In genomic region chr15:90749754-90750153, GRCh38 we compare ENCODE assay signal across 14 cellular contexts. TPM values are rescaled to one million over a fixed set of nuclear protein-coding genes. Genes with fewer than 3 reads are reported as not detected.
DNase-seq lines count a peak whose midpoint lies in the region; ATAC-seq and TF ChIP-seq lines count a peak whose summit lies in the region.
"Had no signal": no experiment of that assay in that cellular context is flagged by ENCODE, and none has a peak within 500 bp of the region (broad histone marks: within the 10 kb centered on the region; RNA-seq: fewer than 3 reads in every experiment).

No MANE protein-coding gene starts in this region.

- CTCF ChIA-PET in CD4-positive, alpha-beta memory T cell (lab: Charles Lee; ENCODE audit: partially characterized antibody) = no interaction called here

- TF ChIP-seq CTCF in NB4 (IDR thresholded peaks at IDR 0.05; ENCODE audit: low read depth, low read length) = no peak
- no peak for TF ChIP-seq CTCF in endodermal cell (conservative IDR thresholded peaks at IDR 0.05)

- peak overlapping the region in 3 of 7 donors; percentile 45 to 57 (median 49) for H3K27ac Mint-ChIP-seq in CD4-positive, alpha-beta memory T cell
- peak overlapping the region; percentile 77 for H3K27ac Mint-ChIP-seq in endodermal cell
- H3K27ac Mint-ChIP-seq: CD8-positive, alpha-beta T cell had no signal

- WGBS in endodermal cell (ENCODE audit: insufficient coverage in 1 of 2, insufficient read length in 1 of 2), 2 experiments = 85 to 100% methylated on average over 1 to 3 of the region's 3 CpGs

- ATAC-seq in GM18867 (IDR thresholded peaks at IDR 0.05; ENCODE audit: unreplicated experiment) = peak; percentile 66
- no peak for ATAC-seq in GM18520 (IDR thresholded peaks at IDR 0.05; ENCODE audit: unreplicated experiment)
- ATAC-seq: CD8-positive, alpha-beta T cell had no signal

- H3K9ac ChIP-seq in endodermal cell (ENCODE audit: extremely low read depth, low read length, poor library complexity, severe bottlenecking) = no peak overlapping the region

- H3K4me3 ChIP-seq in CD4-positive, alpha-beta memory T cell (ENCODE audit: low read length in 2 of 2) = no peak overlapping the region
- H3K4me3 ChIP-seq in NB4 (ENCODE audit: low read depth, low read length) (no peak overlapping the region), endodermal cell (ENCODE audit: low read length) (no peak overlapping the region)

- H3K27me3 ChIP-seq in CD4-positive, alpha-beta memory T cell (ENCODE audit: insufficient read depth, low read length) = no peaks in the 10 kb centered on the region
- no peaks in the 10 kb centered on the region for H3K27me3 ChIP-seq in endodermal cell (ENCODE audit: control insufficient read depth, insufficient read depth, low read length, poor library complexity, severe bottlenecking)

- no peak for TF ChIP-seq POLR2A in NB4 (IDR thresholded peaks at IDR 0.05; ENCODE audit: extremely low read depth, insufficient read length)

- H3K4me1 ChIP-seq in CD4-positive, alpha-beta memory T cell (ENCODE audit: insufficient read depth, low read length) = peaks cover 13% of the 10 kb centered on the region
- H3K4me1 ChIP-seq in endodermal cell (ENCODE audit: control insufficient read depth, insufficient read depth, low read length) = peaks cover 7% of the 10 kb centered on the region

- H3K4me1 Mint-ChIP-seq in CD4-positive, alpha-beta memory T cell = peaks cover 0 to 15% (median 9%) of the 10 kb centered on the region in 4 donors
- peaks cover 33% of the 10 kb centered on the region for H3K4me1 Mint-ChIP-seq in endodermal cell

- intact Hi-C loops in CD4-positive, alpha-beta memory T cell (cut with micrococcal nuclease) = no loop called here

- peaks cover 10 to 23% of the 10 kb centered on the region in 2 donors for H3K36me3 Mint-ChIP-seq in CD4-positive, alpha-beta memory T cell
- peaks cover 12% of the 10 kb centered on the region for H3K36me3 Mint-ChIP-seq in endodermal cell (ENCODE audit: low read depth)

- H3K9me3 ChIP-seq in CD4-positive, alpha-beta memory T cell (ENCODE audit: control insufficient read depth in 1 of 2, low read length in 2 of 2) = no peaks in the 10 kb centered on the region
- no peaks in the 10 kb centered on the region for H3K9me3 ChIP-seq in endodermal cell (ENCODE audit: control insufficient read depth, low read length)

- H3K27me3 Mint-ChIP-seq in CD4-positive, alpha-beta memory T cell = no peaks in the 10 kb centered on the region
- H3K27me3 Mint-ChIP-seq in endodermal cell (ENCODE audit: insufficient read depth) = no peaks in the 10 kb centered on the region

- no peaks in the 10 kb centered on the region for H3K36me3 ChIP-seq in CD4-positive, alpha-beta memory T cell (ENCODE audit: insufficient read depth, low read length)
- peaks cover 18% of the 10 kb centered on the region for H3K36me3 ChIP-seq in endodermal cell (ENCODE audit: control insufficient read depth, insufficient read depth, low read length)

- no peak for DNase-seq in CD4-positive, alpha-beta memory T cell
- DNase-seq in NB4 (ENCODE audit: low read depth) = peak; percentile 33
- DNase-seq in endodermal cell = no peak
- no peak for DNase-seq in hepatic stellate cell (ENCODE audit: low spot score)
- no peak for DNase-seq in DMS153 treated with DMSO at 0.1 percent for 48 hours (lab: John Stamatoyannopoulos, UW; ENCODE audit: unreplicated experiment)
- DNase-seq: activated CD8-positive, alpha-beta memory T cell treated with anti-CD3 and anti-CD28 coated beads, Interleukin-2, amount 50 U/mL, for 48 hours; CD8-positive, alpha-beta T cell; mammary epithelial cell; NCI-H1436 treated with DMSO at 0.1 percent for 48 hours; NCI-H510A; RPMI8226; T1000 had no signal

- POLR2A ChIA-PET in CD4-positive, alpha-beta memory T cell (lab: Charles Lee; ENCODE audit: partially characterized antibody) = no interaction called here

- peak overlapping the region in 7 of 8 donors; percentile 26 to 73 (median 52) for H3K4me3 Mint-ChIP-seq in CD4-positive, alpha-beta memory T cell
- H3K4me3 Mint-ChIP-seq in endodermal cell = no peak overlapping the region
- H3K4me3 Mint-ChIP-seq: CD8-positive, alpha-beta T cell had no signal

- H3K27ac ChIP-seq in CD4-positive, alpha-beta memory T cell (ENCODE audit: low read depth, low read length) = no peak overlapping the region
- H3K27ac ChIP-seq in endodermal cell (ENCODE audit: low read depth, low read length) = no peak overlapping the region

- H3K9me3 Mint-ChIP-seq in CD4-positive, alpha-beta memory T cell = no peaks in the 10 kb centered on the region
- H3K9me3 Mint-ChIP-seq in endodermal cell = no peaks in the 10 kb centered on the region
- H3K9me3 Mint-ChIP-seq: CD8-positive, alpha-beta T cell had no signal

RNA-seq across cellular contexts. Expression of gene BLM, which starts 32.6 kb away (rescaled TPM):
- 1 to 10 TPM; 6.5 to 8.9 TPM for total RNA-seq in CD4-positive, alpha-beta memory T cell
- 1 to 10 TPM; 1.2 to 5.5 TPM for polyA plus RNA-seq in CD4-positive, alpha-beta memory T cell
- total RNA-seq in endodermal cell = 10 to 100 TPM; 29.6 to 34.9 TPM
- 22.2 TPM for polyA plus RNA-seq in endodermal cell (2013, experiment 1 of 2)
- 24.7 TPM for polyA plus RNA-seq in endodermal cell (2013, experiment 2 of 2)
